ENCODE assay signal across 15 cellular contexts in the genomic region with DNA sequence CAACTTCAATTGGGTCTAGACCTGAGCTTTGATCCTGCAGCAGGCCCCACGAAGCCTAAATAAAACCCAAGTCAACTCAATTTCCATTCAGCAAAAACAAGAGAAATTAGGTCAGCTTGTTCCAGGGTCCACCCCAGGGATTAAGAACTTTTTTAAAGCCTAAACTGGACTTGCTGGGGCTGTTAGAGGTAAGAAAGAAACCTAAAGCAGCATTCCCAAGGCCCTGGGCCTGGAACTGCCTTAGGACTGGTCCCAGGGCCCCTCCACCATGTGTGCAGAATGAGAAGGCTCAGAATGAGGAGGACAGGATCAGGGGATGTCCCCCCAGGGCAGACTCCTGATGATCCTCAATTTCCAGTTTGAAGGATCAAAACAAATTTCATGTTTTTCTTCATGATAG.
"Had no signal": no experiment of that assay in that cellular context is flagged by ENCODE, and none has a peak within 500 bp of the region (broad histone marks: within the 10 kb centered on the region; RNA-seq: fewer than 3 reads in every experiment).

No MANE protein-coding gene starts in this region.

- DNase-seq: activated CD4-positive, alpha-beta T cell treated with anti-CD3 and anti-CD28 coated beads for 1 hour; activated CD4-positive, alpha-beta T cell treated with anti-CD3 and anti-CD28 coated beads, Interleukin-2, amount 50 U/mL, for 48 hours; activated CD8-positive, alpha-beta memory T cell treated with anti-CD3 and anti-CD28 coated beads, Interleukin-2, amount 10 ng/mL, durations not matched to agents 7 days and 5 days; activated effector memory CD4-positive, alpha-beta T cell treated with Interleukin-2 at 50 U/mL for 16 hours; activated T-cell treated with anti-CD3 and anti-CD28 coated beads, Interleukin-2, amount 50 U/mL, for 24 hours; amygdala; brain microvascular endothelial cell; esophagus squamous epithelium; foreskin fibroblast; left lung; right lobe of liver; stimulated activated naive CD4-positive, alpha-beta T cell; substantia nigra; upper lobe of right lung had no signal

- H3K27ac Mint-ChIP-seq: activated CD8-positive, alpha-beta memory T cell treated with anti-CD3 and anti-CD28 coated beads, Interleukin-2, amount 10 ng/mL, durations not matched to agents 7 days and 5 days; activated naive CD4-positive, alpha-beta T cell treated with anti-CD3 and anti-CD28 coated beads, Interleukin-2, amount 50 U/mL, for 72 hours had no signal

- H3K4me3 Mint-ChIP-seq: activated CD8-positive, alpha-beta memory T cell treated with anti-CD3 and anti-CD28 coated beads, Interleukin-2, amount 10 ng/mL, durations not matched to agents 7 days and 5 days; activated T-cell treated with anti-CD3 and anti-CD28 coated beads, Interleukin-2, amount 50 U/mL, for 24 hours had no signal

- H3K27ac ChIP-seq: brain microvascular endothelial cell, right lobe of liver, upper lobe of right lung had no signal

- ATAC-seq: activated CD8-positive, alpha-beta memory T cell treated with anti-CD3 and anti-CD28 coated beads, Interleukin-2, amount 10 ng/mL, durations not matched to agents 7 days and 5 days; activated naive CD4-positive, alpha-beta T cell treated with anti-CD3 and anti-CD28 coated beads, Interleukin-2, amount 50 U/mL, for 72 hours; left lung; right lobe of liver; upper lobe of right lung had no signal

- H3K36me3 Mint-ChIP-seq: activated naive CD4-positive, alpha-beta T cell treated with anti-CD3 and anti-CD28 coated beads, Interleukin-2, amount 50 U/mL, for 72 hours had no signal

- H3K4me3 ChIP-seq: esophagus squamous epithelium, left lung, right lobe of liver, upper lobe of right lung had no signal

- H3K27me3 Mint-ChIP-seq: activated CD8-positive, alpha-beta memory T cell treated with anti-CD3 and anti-CD28 coated beads, Interleukin-2, amount 10 ng/mL, durations not matched to agents 7 days and 5 days; activated T-cell treated with anti-CD3 and anti-CD28 coated beads, Interleukin-2, amount 50 U/mL, for 24 hours had no signal

- H3K9me3 Mint-ChIP-seq: activated T-cell treated with anti-CD3 and anti-CD28 coated beads, Interleukin-2, amount 50 U/mL, for 24 hours had no signal

- H3K27me3 ChIP-seq: brain microvascular endothelial cell, esophagus squamous epithelium, left lung, right lobe of liver, upper lobe of right lung had no signal

- H3K36me3 ChIP-seq: brain microvascular endothelial cell, esophagus squamous epithelium, left lung, right lobe of liver, upper lobe of right lung had no signal
